In the genomic region with DNA sequence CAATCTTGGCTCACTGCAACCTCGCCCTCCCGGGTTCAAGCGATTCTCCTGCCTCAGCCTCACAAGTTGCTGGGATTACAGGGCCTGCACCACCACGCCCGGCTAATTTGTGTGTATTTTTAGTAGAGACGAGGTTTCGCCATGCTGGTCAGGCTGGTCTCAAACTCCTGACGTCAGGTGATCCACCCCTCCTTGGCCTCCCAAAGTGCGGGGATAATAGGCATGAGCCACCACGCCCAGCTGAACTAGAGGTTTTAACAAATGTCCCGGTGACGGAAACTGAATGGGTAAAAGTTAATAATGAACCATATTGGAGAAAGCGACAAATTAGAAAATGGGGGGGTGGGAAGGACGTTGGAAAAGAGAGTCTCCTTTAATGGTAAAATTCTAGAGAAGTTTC, we compare ENCODE assay signal across 1 cellular context.
TF ChIP-seq lines count a peak whose summit lies in the region.

No MANE protein-coding gene starts in this region.

TF ChIP-seq in HepG2, 621 proteins besides CTCF, POLR2A, EP300 and RAD21:
- no peak for TF ChIP-seq STAG1 (CRISPR knock-in tag; IDR thresholded peaks at IDR 0.05)
- TF ChIP-seq BCLAF1 (IDR thresholded peaks at IDR 0.05) = no peak
- TF ChIP-seq CREB1 (IDR thresholded peaks at IDR 0.05) = peak; percentile 33; the same call in 1 of the 2 replicates
- no peak for TF ChIP-seq CREB1 (CRISPR knock-in tag; IDR thresholded peaks at IDR 0.05)
- TF ChIP-seq ZNF563 (CRISPR knock-in tag; IDR thresholded peaks at IDR 0.05) = no peak
